22 cellular contexts compared by ENCODE assay signal in the genomic region with DNA sequence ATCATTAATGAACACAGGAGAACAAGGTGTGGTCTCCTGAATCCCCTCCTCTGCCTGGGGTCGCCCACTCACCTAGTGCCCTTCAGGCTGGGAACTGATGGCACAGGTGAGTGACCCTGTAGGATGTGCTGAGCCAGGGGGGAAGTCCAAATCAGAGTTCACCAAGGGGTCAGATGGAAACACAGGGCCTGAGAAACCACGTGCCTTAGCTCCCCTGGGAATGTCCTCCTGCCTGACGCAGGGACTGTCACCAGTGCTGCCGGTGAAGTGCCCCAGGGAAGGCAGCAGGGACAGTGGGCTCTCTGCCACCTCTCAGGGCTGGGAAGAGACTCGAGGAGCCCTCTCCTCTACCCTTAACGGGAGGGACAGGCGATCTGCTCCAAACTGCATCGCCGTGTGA.
"Had no signal": no experiment of that assay in that cellular context is flagged by ENCODE, and none has a peak within 500 bp of the region (broad histone marks: within the 10 kb centered on the region; RNA-seq: fewer than 3 reads in every experiment).

No MANE protein-coding gene starts in this region.

- H3K9me3 ChIP-seq: body of pancreas, stomach, suprapubic skin, tibial nerve had no signal

- H3K27me3 ChIP-seq: body of pancreas, cardiac muscle cell, stomach, suprapubic skin, tibial nerve had no signal

- H3K4me3 ChIP-seq: body of pancreas, cardiac muscle cell, lung, stomach, suprapubic skin, tibial nerve had no signal

- FAIRE-seq: endometrium had no signal

- H3K36me3 ChIP-seq: cardiac muscle cell had no signal

- H3K27ac ChIP-seq: body of pancreas, cardiac muscle cell, stomach, suprapubic skin, tibial nerve, VCaP had no signal

- ATAC-seq: activated CD4-positive, CD25-positive, alpha-beta regulatory T cell treated with anti-CD3 and anti-CD28 coated beads, Interleukin-2, amount 50 U/mL, for 24 hours; body of pancreas; naive thymus-derived CD4-positive, alpha-beta T cell had no signal

- DNase-seq: activated CD4-positive, alpha-beta memory T cell treated with anti-CD3 and anti-CD28 coated beads, Interleukin-2, amount 10 ng/mL, durations not matched to agents 7 days and 5 days; activated CD4-positive, alpha-beta T cell treated with anti-CD3 and anti-CD28 coated beads, Interleukin-2, amount 10 ng/mL, durations not matched to agents 24 days and 14 days; activated gamma-delta T cell; anterior cingulate cortex; body of pancreas; effector CD4-positive, alpha-beta T cell; erythroblast; foreskin fibroblast; hippocampal formation; naive thymus-derived CD4-positive, alpha-beta T cell; retina; stimulated activated CD4-positive, alpha-beta T cell treated with anti-CD3 and anti-CD28 coated beads, Interleukin-12 subunit alpha, Interleukin-12 subunit beta, amount 100 ng/mL, for 4 hours; stimulated activated CD4-positive, alpha-beta T cell treated with anti-CD3 and anti-CD28 coated beads, Interleukin-4, amount 100 ng/mL, for 4 hours; stomach; T-helper 2 cell had no signal
